ENCODE assay signal across 22 cellular contexts in genomic region chr5:32222723-32223470, GRCh38. TPM values are rescaled to one million over a fixed set of nuclear protein-coding genes. Genes with fewer than 3 reads are reported as not detected.
DNase-seq lines count a peak whose midpoint lies in the region; ATAC-seq, FAIRE-seq and TF ChIP-seq lines count a peak whose summit lies in the region.
"Had no signal": no experiment of that assay in that cellular context is flagged by ENCODE, and none has a peak within 500 bp of the region (broad histone marks: within the 10 kb centered on the region; RNA-seq: fewer than 3 reads in every experiment).

No MANE protein-coding gene starts in this region.

- DNase-seq in COLO668 (lab: John Stamatoyannopoulos, UW; ENCODE audit: unreplicated experiment) = peak; percentile 55
- peak; percentile 15 for DNase-seq in EL
- DNase-seq in NCI-H2107 treated with DMSO at 0.1 percent for 48 hours (lab: John Stamatoyannopoulos, UW; ENCODE audit: unreplicated experiment) = peak; percentile 74
- DNase-seq in mesenchymal stem cell = peak; percentile 22
- no peak for DNase-seq in RCC 7860 (ENCODE audit: low spot score)
- DNase-seq in body of pancreas = no peak
- DNase-seq: activated CD4-positive, alpha-beta T cell treated with anti-CD3 and anti-CD28 coated beads for 36 hours; activated naive CD4-positive, alpha-beta T cell treated with anti-CD3 and anti-CD28 coated beads, Interleukin-2, amount 50 U/mL, for 16 hours; activated T-cell treated with anti-CD3 and anti-CD28 coated beads, Interleukin-2, amount 50 U/mL, for 72 hours; aorta; CD4-positive, alpha-beta T cell; dorsolateral prefrontal cortex; heart right ventricle; midbrain; NCI-H1048; SJCRH30; stimulated activated CD4-positive, alpha-beta T cell treated with anti-CD3 and anti-CD28 coated beads, Interleukin-15, amount 100 ng/mL, for 24 hours; T-cell had no signal

- no peak overlapping the region for H2BK120ac ChIP-seq in mesenchymal stem cell (ENCODE audit: low read depth, low read length)

- H3K36me3 ChIP-seq in mesenchymal stem cell (ENCODE audit: control insufficient read depth in 1 of 2, insufficient read depth in 2 of 2, low read depth in 1 of 2, low read length in 2 of 2) = peaks cover 0 to 7% of the 10 kb centered on the region in 2 experiments
- no peaks in the 10 kb centered on the region for H3K36me3 ChIP-seq in body of pancreas (replicated peaks in 1 of 2; ENCODE audit: insufficient read depth in 1 of 2, low read depth in 2 of 2)
- H3K36me3 ChIP-seq: SJCRH30 had no signal

- H2BK12ac ChIP-seq in mesenchymal stem cell (ENCODE audit: low read length in 2 of 2) = peak overlapping the region in 1 of 2 experiments; percentile 12

- H2AK5ac ChIP-seq in mesenchymal stem cell (ENCODE audit: low read length, severe bottlenecking) = peak overlapping the region; percentile 72

- no peak overlapping the region for H3K4ac ChIP-seq in mesenchymal stem cell (ENCODE audit: low read depth in 1 of 2, low read length in 2 of 2)

- H3K4me1 ChIP-seq in mesenchymal stem cell (ENCODE audit: control insufficient read depth, insufficient read depth, low read depth, low read length) (peaks cover 17% of the 10 kb centered on the region), body of pancreas (peaks cover 17% of the 10 kb centered on the region)
- H3K4me1 ChIP-seq: parathyroid adenoma, SJCRH30 had no signal

- intact Hi-C loops in body of pancreas (cut with DNase I) = no loop called here

- H3K9me3 ChIP-seq in mesenchymal stem cell (ENCODE audit: control insufficient read depth, low read length) (no peaks in the 10 kb centered on the region), body of pancreas (no peaks in the 10 kb centered on the region)
- H3K9me3 ChIP-seq: heart right ventricle, SJCRH30 had no signal

- no peak for TF ChIP-seq POLR2A in body of pancreas (IDR thresholded peaks at IDR 0.05)

- no peaks in the 10 kb centered on the region for H3K27me3 ChIP-seq in mesenchymal stem cell (ENCODE audit: control insufficient read depth in 1 of 2, insufficient read depth in 1 of 2, low read length in 2 of 2)
- no peaks in the 10 kb centered on the region for H3K27me3 ChIP-seq in body of pancreas
- H3K27me3 ChIP-seq: dorsolateral prefrontal cortex, heart right ventricle, SJCRH30 had no signal

- H4K91ac ChIP-seq in mesenchymal stem cell (ENCODE audit: low read length) = no peak overlapping the region

- no peak overlapping the region for H3K18ac ChIP-seq in mesenchymal stem cell (ENCODE audit: low read depth in 1 of 2, low read length in 2 of 2)

- H2BK5ac ChIP-seq in mesenchymal stem cell (ENCODE audit: low read depth, low read length, poor library complexity, severe bottlenecking) = no peak overlapping the region

- ATAC-seq in body of pancreas = no peak
- no peak for ATAC-seq in HG02678 (IDR thresholded peaks at IDR 0.05; ENCODE audit: unreplicated experiment)
- ATAC-seq: activated CD4-positive, alpha-beta T cell treated with anti-CD3 and anti-CD28 coated beads for 36 hours; activated T-cell treated with anti-CD3 and anti-CD28 coated beads, Interleukin-2, amount 50 U/mL, for 72 hours; Panc1; sciatic nerve; T-cell had no signal

- H3K4me3 ChIP-seq in mesenchymal stem cell (ENCODE audit: insufficient read depth in 1 of 2, low read depth in 1 of 2, low read length in 2 of 2) (no peak overlapping the region), body of pancreas (no peak overlapping the region)
- H3K4me3 ChIP-seq: dorsolateral prefrontal cortex, heart right ventricle, SJCRH30 had no signal

- H3K9ac ChIP-seq in mesenchymal stem cell (ENCODE audit: low read length) = no peak overlapping the region
- H3K9ac ChIP-seq: parathyroid adenoma had no signal

- peaks cover 3% of the 10 kb centered on the region for H3K79me1 ChIP-seq in mesenchymal stem cell (replicated peaks; ENCODE audit: low read length, poor library complexity, severe bottlenecking)

- H3K23ac ChIP-seq in mesenchymal stem cell (ENCODE audit: low read length in 2 of 2) = no peak overlapping the region

- WGBS in mesenchymal stem cell = 75% methylated on average over 3 of the region's 5 CpGs
- WGBS in body of pancreas, 2 donors = 80 to 89% methylated on average over 5 of the region's 5 CpGs

- TF ChIP-seq CTCF in body of pancreas (IDR thresholded peaks at IDR 0.05) = no peak

- no peak overlapping the region for H2AFZ ChIP-seq in mesenchymal stem cell (ENCODE audit: low read depth, low read length)
- H2AFZ ChIP-seq: parathyroid adenoma had no signal

- H2BK15ac ChIP-seq in mesenchymal stem cell (ENCODE audit: low read depth, poor library complexity, severe bottlenecking) = no peak overlapping the region

- peak overlapping the region in 1 of 2 experiments; percentile 68 for H3K14ac ChIP-seq in mesenchymal stem cell (ENCODE audit: low read length in 2 of 2)

- no peak overlapping the region for H4K8ac ChIP-seq in mesenchymal stem cell (ENCODE audit: low read length)

- H3K4me2 ChIP-seq in mesenchymal stem cell (ENCODE audit: low read length, poor library complexity, severe bottlenecking) = no peak overlapping the region

- H3K27ac ChIP-seq in mesenchymal stem cell (ENCODE audit: low read length, poor library complexity, severe bottlenecking) = no peak overlapping the region
- no peak overlapping the region for H3K27ac ChIP-seq in body of pancreas
- H3K27ac ChIP-seq: dorsolateral prefrontal cortex, parathyroid adenoma, SJCRH30 had no signal

- FAIRE-seq in RCC 7860 (lab: Jason Lieb, UNC) = no peak

RNA-seq across cellular contexts. Expression of gene GOLPH3, which starts 48.8 kb away (rescaled TPM):
- 85.7 TPM for polyA plus RNA-seq in mesenchymal stem cell (2013, experiment 1 of 2)
- polyA plus RNA-seq in mesenchymal stem cell (2013, experiment 2 of 2) = 89.2 TPM
- total RNA-seq in body of pancreas = 10 to 100 TPM; 74.2 to 78.4 TPM

Comparison
In these comparisons a context has a peak if more than half of its experiments do, and no peak if none do; other contexts are left out.
1. DNase-seq: peak in COLO668 (single experiment), EL (single experiment), NCI-H2107 treated with DMSO at 0.1 percent for 48 hours (single experiment) and mesenchymal stem cell (single experiment); none in RCC 7860 (single experiment) and body of pancreas (0 of 4).